ENCODE assay signal across 1 cellular context in the genomic region with DNA sequence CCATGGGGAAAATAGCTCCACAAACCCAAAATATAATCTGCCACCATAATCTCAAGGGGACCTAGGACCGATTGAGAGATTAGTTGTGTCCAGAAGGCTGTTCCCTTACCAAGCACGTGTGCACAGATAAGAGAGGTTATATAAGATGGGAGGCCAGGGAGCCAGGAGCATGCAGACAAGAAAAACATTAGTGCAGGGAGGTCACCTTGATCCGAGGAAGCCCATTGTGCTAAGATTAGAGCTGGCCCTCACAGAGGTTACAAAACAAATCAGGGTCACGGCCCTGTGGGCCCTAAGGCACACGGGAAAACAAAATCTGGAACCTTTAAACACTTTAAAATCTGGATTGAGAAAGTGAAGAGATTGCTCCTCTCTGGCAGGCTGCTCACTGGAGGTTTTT.
TF ChIP-seq lines count a peak whose summit lies in the region.

No MANE protein-coding gene starts in this region.

TF ChIP-seq in liver, 16 proteins besides CTCF, POLR2A, EP300 and RAD21 (continued from another document):
- no peak for TF ChIP-seq REST (IDR thresholded peaks at IDR 0.05)
- TF ChIP-seq NR2F2 (IDR thresholded peaks at IDR 0.05) = peak; percentile 54
- TF ChIP-seq JUND (IDR thresholded peaks at IDR 0.05) = no peak
